20 cellular contexts compared by ENCODE assay signal in the genomic region with DNA sequence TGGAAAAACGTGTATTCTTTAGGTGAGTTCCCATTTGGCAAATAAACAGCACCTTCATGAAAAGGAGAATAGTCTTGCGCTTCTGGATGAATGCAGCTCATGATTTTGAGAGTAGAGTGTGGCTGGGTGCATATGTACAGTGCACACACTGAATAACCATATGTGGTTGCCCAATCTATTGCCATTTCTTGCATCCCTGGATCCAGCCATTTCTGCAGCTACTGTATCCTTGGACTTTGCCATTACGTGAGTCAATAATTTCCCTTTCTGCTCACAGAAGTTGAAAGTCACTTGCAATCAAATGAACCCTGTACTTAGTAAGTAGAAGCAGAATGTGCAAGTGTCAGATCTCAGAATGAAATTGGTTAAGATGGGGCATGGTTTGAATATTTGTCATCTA.
DNase-seq lines count a peak whose midpoint lies in the region; ATAC-seq and TF ChIP-seq lines count a peak whose summit lies in the region.
"Had no signal": no experiment of that assay in that cellular context is flagged by ENCODE, and none has a peak within 500 bp of the region (broad histone marks: within the 10 kb centered on the region; RNA-seq: fewer than 3 reads in every experiment).

No MANE protein-coding gene starts in this region.

- no CpG with 5 or more reads among the region's 3 CpGs for WGBS in neuronal stem cell (ENCODE audit: extremely low coverage in 2 of 2, insufficient read length in 2 of 2, insufficient replicate concordance in 1 of 2), 2 donors

- DNase-seq in NCI-H146 (lab: John Stamatoyannopoulos, UW) (peak; percentile 21), NCI-H146 treated with DMSO at 0.1 percent for 48 hours (lab: John Stamatoyannopoulos, UW; ENCODE audit: unreplicated experiment) (no peak), WTC11 (ENCODE audit: low spot score) (no peak), neuronal stem cell (ENCODE audit: low spot score) (no peak), WERI-Rb-1 (no peak), glomerular visceral epithelial cell (ENCODE audit: extremely low spot score) (no peak)
- DNase-seq: CD4-positive, CD25-positive, alpha-beta regulatory T cell; CD8-positive, alpha-beta T cell; DMS 273 treated with DMSO at 0.1 percent for 48 hours; DMS79; EL; GDM1; H9 had no signal

- no peak for ATAC-seq in WTC11
- ATAC-seq: CD8-positive, alpha-beta T cell; GM12878; GM23338; HCT116 had no signal

- H2BK5ac ChIP-seq in neuronal stem cell (ENCODE audit: low read length) = no peak overlapping the region

- H4K91ac ChIP-seq in neuronal stem cell (ENCODE audit: low read depth, low read length, poor library complexity) = no peak overlapping the region

- no peak overlapping the region for H4K8ac ChIP-seq in neuronal stem cell (ENCODE audit: low read depth, low read length)

- H3K79me1 ChIP-seq in neuronal stem cell (ENCODE audit: low read depth, low read length) = no peaks in the 10 kb centered on the region

- no peak overlapping the region for H3K4me3 ChIP-seq in neuronal stem cell (ENCODE audit: low read length in 2 of 2)
- no peak overlapping the region for H3K4me3 ChIP-seq in WERI-Rb-1 (ENCODE audit: low read depth, low read length)
- H3K4me3 ChIP-seq: BLaER1, GM12878, GM23338 had no signal

- no peak overlapping the region for H3K23ac ChIP-seq in neuronal stem cell (ENCODE audit: low read depth, low read length, poor library complexity)

- H2AFZ ChIP-seq in neuronal stem cell (ENCODE audit: low read length) = no peak overlapping the region
- H2AFZ ChIP-seq: GM23338 had no signal

- CTCF ChIA-PET in WTC11 (lab: Charles Lee) = no interaction called here

- H3K36me3 Mint-ChIP-seq in WTC11 = no peaks in the 10 kb centered on the region
- H3K36me3 Mint-ChIP-seq: CD4-positive, CD25-positive, alpha-beta regulatory T cell; CD8-positive, alpha-beta T cell had no signal

- H2BK120ac ChIP-seq in neuronal stem cell (ENCODE audit: low read depth, low read length) = no peak overlapping the region

- H3K4me1 Mint-ChIP-seq in WTC11 = peaks cover 33% of the 10 kb centered on the region
- H3K4me1 Mint-ChIP-seq: B cell; CD4-positive, CD25-positive, alpha-beta regulatory T cell had no signal

- H3K36me3 ChIP-seq in neuronal stem cell (replicated peaks in 1 of 2; ENCODE audit: control insufficient read depth in 2 of 2, insufficient read depth in 2 of 2, low read length in 2 of 2) (no peaks in the 10 kb centered on the region), WERI-Rb-1 (no peaks in the 10 kb centered on the region)
- H3K36me3 ChIP-seq: BLaER1 had no signal

- H3K27me3 Mint-ChIP-seq in WTC11 (ENCODE audit: low read depth) = no peaks in the 10 kb centered on the region; the same call in 1 of the 2 replicates
- H3K27me3 Mint-ChIP-seq: B cell had no signal

- H3K14ac ChIP-seq in neuronal stem cell (ENCODE audit: low read length) = no peak overlapping the region

- H3K27me3 ChIP-seq in neuronal stem cell (ENCODE audit: control insufficient read depth in 3 of 3, insufficient read depth in 3 of 3, low read depth in 1 of 3, low read length in 3 of 3) = peaks cover 0 to 3% (median 0%) of the 10 kb centered on the region in 3 experiments
- H3K27me3 ChIP-seq in WERI-Rb-1 (ENCODE audit: insufficient read depth, low read depth, severe bottlenecking) = no peaks in the 10 kb centered on the region
- H3K27me3 ChIP-seq: BLaER1 had no signal

- peaks cover 0 to 2% of the 10 kb centered on the region in 2 donors for H3K4me1 ChIP-seq in neuronal stem cell (ENCODE audit: control insufficient read depth in 2 of 2, insufficient read depth in 1 of 2, low read depth in 1 of 2, low read length in 2 of 2)
- H3K4me1 ChIP-seq: BLaER1 had no signal

- peak overlapping the region; percentile 18 for H2BK12ac ChIP-seq in neuronal stem cell (ENCODE audit: low read length)

- H3K27ac Mint-ChIP-seq in WTC11 = no peak overlapping the region
- H3K27ac Mint-ChIP-seq: B cell; CD4-positive, CD25-positive, alpha-beta regulatory T cell; CD8-positive, alpha-beta T cell; GM23338; H9 had no signal

- H3K9me3 ChIP-seq in neuronal stem cell (replicated peaks in 1 of 2; ENCODE audit: control insufficient read depth in 2 of 2, insufficient read depth in 1 of 2, low read depth in 1 of 2, low read length in 2 of 2) = no peaks in the 10 kb centered on the region
- no peaks in the 10 kb centered on the region for H3K9me3 ChIP-seq in WERI-Rb-1 (ENCODE audit: severe bottlenecking)
- H3K9me3 ChIP-seq: BLaER1 had no signal

- H3K9ac ChIP-seq in neuronal stem cell (ENCODE audit: low read depth, low read length, poor library complexity) = no peak overlapping the region
- H3K9ac ChIP-seq: BLaER1 had no signal

- no peak overlapping the region for H3K4me3 Mint-ChIP-seq in WTC11
- H3K4me3 Mint-ChIP-seq: B cell; CD4-positive, CD25-positive, alpha-beta regulatory T cell; CD8-positive, alpha-beta T cell; GM23338; H9 had no signal

- no peak for TF ChIP-seq CTCF in WTC11 (IDR thresholded peaks at IDR 0.05)
- no peak for TF ChIP-seq CTCF in WERI-Rb-1 (IDR thresholded peaks at IDR 0.05; ENCODE audit: low read depth, low read length)

- H3K9me3 Mint-ChIP-seq in WTC11 = no peaks in the 10 kb centered on the region
- H3K9me3 Mint-ChIP-seq: CD8-positive, alpha-beta T cell; GM23338; H9 had no signal

- H3K18ac ChIP-seq in neuronal stem cell (ENCODE audit: low read length) = no peak overlapping the region

- no peak overlapping the region for H3K4ac ChIP-seq in neuronal stem cell (ENCODE audit: low read length)

- no peak overlapping the region for H3K27ac ChIP-seq in neuronal stem cell (replicated peaks; ENCODE audit: low read length)
- H3K27ac ChIP-seq in WERI-Rb-1 = no peak overlapping the region
- H3K27ac ChIP-seq: 22Rv1, BLaER1, C4-2B had no signal

- no peak overlapping the region for H2AK5ac ChIP-seq in neuronal stem cell (ENCODE audit: low read depth, low read length)

- no peak overlapping the region for H2BK15ac ChIP-seq in neuronal stem cell (ENCODE audit: low read length)

- POLR2A ChIA-PET in WTC11 (lab: Charles Lee) = no interaction called here

- H3K4me2 ChIP-seq in neuronal stem cell (ENCODE audit: insufficient read depth, low read length, poor library complexity, severe bottlenecking) = no peak overlapping the region
- H3K4me2 ChIP-seq: BLaER1, GM23338 had no signal

TF ChIP-seq in WTC11, 78 proteins besides CTCF, POLR2A, EP300 and RAD21:
- TF ChIP-seq GABPB1 (CRISPR knock-in tag; IDR thresholded peaks at IDR 0.05) = peak; percentile 49; the same call in 1 of the 2 replicates
- TF ChIP-seq, protein P1, sequence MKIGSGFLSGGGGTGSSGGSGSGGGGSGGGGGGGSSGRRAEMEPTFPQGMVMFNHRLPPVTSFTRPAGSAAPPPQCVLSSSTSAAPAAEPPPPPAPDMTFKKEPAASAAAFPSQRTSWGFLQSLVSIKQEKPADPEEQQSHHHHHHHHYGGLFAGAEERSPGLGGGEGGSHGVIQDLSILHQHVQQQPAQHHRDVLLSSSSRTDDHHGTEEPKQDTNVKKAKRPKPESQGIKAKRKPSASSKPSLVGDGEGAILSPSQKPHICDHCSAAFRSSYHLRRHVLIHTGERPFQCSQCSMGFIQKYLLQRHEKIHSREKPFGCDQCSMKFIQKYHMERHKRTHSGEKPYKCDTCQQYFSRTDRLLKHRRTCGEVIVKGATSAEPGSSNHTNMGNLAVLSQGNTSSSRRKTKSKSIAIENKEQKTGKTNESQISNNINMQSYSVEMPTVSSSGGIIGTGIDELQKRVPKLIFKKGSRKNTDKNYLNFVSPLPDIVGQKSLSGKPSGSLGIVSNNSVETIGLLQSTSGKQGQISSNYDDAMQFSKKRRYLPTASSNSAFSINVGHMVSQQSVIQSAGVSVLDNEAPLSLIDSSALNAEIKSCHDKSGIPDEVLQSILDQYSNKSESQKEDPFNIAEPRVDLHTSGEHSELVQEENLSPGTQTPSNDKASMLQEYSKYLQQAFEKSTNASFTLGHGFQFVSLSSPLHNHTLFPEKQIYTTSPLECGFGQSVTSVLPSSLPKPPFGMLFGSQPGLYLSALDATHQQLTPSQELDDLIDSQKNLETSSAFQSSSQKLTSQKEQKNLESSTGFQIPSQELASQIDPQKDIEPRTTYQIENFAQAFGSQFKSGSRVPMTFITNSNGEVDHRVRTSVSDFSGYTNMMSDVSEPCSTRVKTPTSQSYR (CRISPR knock-in tag; IDR thresholded peaks at IDR 0.05) = no peak
